ENCODE assay signal across 11 cellular contexts in the genomic region with DNA sequence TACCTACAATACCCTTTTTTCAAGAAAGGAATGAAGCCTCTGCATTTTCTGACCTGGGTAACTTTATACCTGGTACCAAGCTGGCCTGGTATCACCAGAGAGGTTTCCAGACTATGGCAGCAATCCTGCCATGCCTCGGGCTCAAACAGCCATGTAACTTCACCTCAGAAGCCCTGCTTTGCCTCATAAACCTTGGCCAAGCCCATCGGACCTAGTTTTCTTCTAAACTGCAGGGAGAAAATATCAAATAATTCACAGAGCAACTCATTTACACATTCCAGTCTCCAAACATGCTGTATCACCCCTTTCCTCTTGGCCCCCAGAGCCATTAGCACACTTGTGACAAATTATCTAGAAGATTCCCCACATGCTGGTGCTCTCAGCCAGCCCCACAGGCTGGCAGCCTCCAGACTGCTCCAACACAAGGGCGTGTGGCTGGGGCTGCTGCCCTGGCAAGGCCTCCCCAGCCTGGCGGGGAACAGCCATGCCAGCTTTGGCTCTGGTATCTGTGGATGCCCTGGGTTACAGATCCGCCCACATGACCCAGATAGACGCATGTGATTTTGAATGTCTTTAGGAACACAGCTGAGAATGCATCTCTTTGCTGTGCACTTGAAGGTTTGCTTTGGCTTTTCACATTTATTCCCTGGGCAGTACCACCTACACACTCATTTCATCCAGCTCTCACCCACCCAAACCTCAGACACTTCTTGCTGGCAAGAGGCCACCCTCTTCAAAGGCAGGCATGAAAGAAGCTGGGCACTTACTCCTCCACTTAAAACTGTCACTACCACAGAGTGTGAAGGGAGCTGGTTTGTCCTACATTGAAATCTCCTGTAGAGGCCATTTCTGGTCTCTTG.
DNase-seq lines count a peak whose midpoint lies in the region; ATAC-seq and TF ChIP-seq lines count a peak whose summit lies in the region.
"Had no signal": no experiment of that assay in that cellular context is flagged by ENCODE, and none has a peak within 500 bp of the region (broad histone marks: within the 10 kb centered on the region; RNA-seq: fewer than 3 reads in every experiment).

No MANE protein-coding gene starts in this region.

- POLR2A ChIA-PET in PC-9 (lab: Charles Lee; ENCODE audit: unreplicated experiment): interaction anchor here (0.6 kb wide), 1 partner anchor 61 kb away, joined by 4 read pairs; no protein-coding TSS in a partner anchor

- no peaks in the 10 kb centered on the region for H3K9me2 ChIP-seq in PC-9 (ENCODE audit: insufficient read depth)

- DNase-seq in PC-9 (no peak), Right ventricle myocardium superior (peak; percentile 78), occipital lobe (lab: John Stamatoyannopoulos, UW) (peak; percentile 61), retina (no peak), germinal center (ENCODE audit: low spot score) (no peak), NCI-H69 (lab: John Stamatoyannopoulos, UW) (no peak), NOMO-1 treated with dmso at 0.1 percent for 144 hours (lab: John Stamatoyannopoulos, UW; ENCODE audit: unreplicated experiment) (no peak)
- DNase-seq: activated CD4-positive, CD25-positive, alpha-beta regulatory T cell treated with anti-CD3 and anti-CD28 coated beads, Interleukin-2, amount 50 U/mL, for 72 hours; NCI-H2171; SHP77 had no signal

- intact Hi-C loops in PC-9 (cut with micrococcal nuclease; ENCODE audit: unreplicated experiment): no loop called here
- intact Hi-C loops in Right ventricle myocardium superior (cut with DNase I): no loop called here

- H4K20me1 ChIP-seq in BLaER1: no peaks in the 10 kb centered on the region
- H4K20me1 ChIP-seq in PC-9 (ENCODE audit: insufficient read depth): no peaks in the 10 kb centered on the region

- peak overlapping the region; percentile 78 for H3K4me2 ChIP-seq in BLaER1
- no peak overlapping the region for H3K4me2 ChIP-seq in PC-9

- peak overlapping the region; percentile 60; the same call in 1 of the 2 replicates for H3K9ac ChIP-seq in BLaER1

- H3K79me2 ChIP-seq in PC-9 (ENCODE audit: low read depth): peaks cover 69% of the 10 kb centered on the region

- no TSS peak for BruUV-seq in PC-9 (replicated peaks; lab: Mats Ljungman, UMichigan)

- ATAC-seq in Right ventricle myocardium superior (ENCODE audit: poor library complexity): peak; percentile 96

- peaks cover 52% of the 10 kb centered on the region for H3K4me1 ChIP-seq in BLaER1
- peaks cover 70% of the 10 kb centered on the region for H3K4me1 ChIP-seq in PC-9 (replicated peaks; ENCODE audit: insufficient read depth)

- H2AFZ ChIP-seq in PC-9: no peak overlapping the region

- H3K27ac ChIP-seq in BLaER1 (peak overlapping the region; percentile 85), PC-9 (peak overlapping the region; percentile 49; the same call in 1 of the 2 replicates)

- H3K36me3 ChIP-seq in BLaER1 (no peaks in the 10 kb centered on the region), PC-9 (ENCODE audit: low read depth) (peaks cover 80% of the 10 kb centered on the region)

- H3K4me3 ChIP-seq in BLaER1: peak overlapping the region; percentile 37; the same call in 1 of the 2 replicates
- H3K4me3 ChIP-seq in PC-9: no peak overlapping the region

- H3K9me3 ChIP-seq in BLaER1 (peaks cover 11% of the 10 kb centered on the region), PC-9 (ENCODE audit: insufficient read depth, low read depth) (peaks cover 33% of the 10 kb centered on the region)

- no peaks in the 10 kb centered on the region for H3K27me3 ChIP-seq in BLaER1
- no peaks in the 10 kb centered on the region for H3K27me3 ChIP-seq in PC-9 (ENCODE audit: insufficient read depth, low read depth)

- CTCF ChIA-PET in PC-9 (lab: Charles Lee): no interaction called here

- TF ChIP-seq CTCF in PC-9 (conservative IDR thresholded peaks at IDR 0.05): no peak

- peaks cover 97% of the 10 kb centered on the region for H3F3A ChIP-seq in PC-9 (ENCODE audit: insufficient read depth, low read depth)

Comparison
In these comparisons a context has a peak if more than half of its experiments do, and no peak if none do; other contexts are left out.
1. DNase-seq: peak in Right ventricle myocardium superior (single experiment) and occipital lobe (single experiment); none in PC-9 (0 of 2), retina (single experiment), germinal center (single experiment), NCI-H69 (single experiment) and NOMO-1 treated with dmso at 0.1 percent for 144 hours (single experiment).